In genomic region chr12:91813701-91814100, GRCh38 we compare ENCODE assay signal across 26 cellular contexts.
A peak's percentile ranks its signal among the peaks of the same experiment; 100 is the strongest.
DNase-seq lines count a peak whose midpoint lies in the region; ATAC-seq, FAIRE-seq and TF ChIP-seq lines count a peak whose summit lies in the region.
"Had no signal": no experiment of that assay in that cellular context is flagged by ENCODE, and none has a peak within 500 bp of the region (broad histone marks: within the 10 kb centered on the region; RNA-seq: fewer than 3 reads in every experiment).

No MANE protein-coding gene starts in this region.

- CTCF ChIA-PET in naive thymus-derived CD4-positive, alpha-beta T cell (lab: Charles Lee), result interaction anchor here (0.7 kb wide), 1 partner anchor 758 kb away, joined by 3 read pairs; no protein-coding TSS in a partner anchor

- peak overlapping the region in 3 of 10 donors; percentile 1 to 16 (median 5) for H3K4me3 Mint-ChIP-seq in naive thymus-derived CD4-positive, alpha-beta T cell
- H3K4me3 Mint-ChIP-seq: activated naive CD4-positive, alpha-beta T cell treated with anti-CD3 and anti-CD28 coated beads, Interleukin-2, amount 10 ng/mL, durations not matched to agents 7 days and 5 days; CD14-positive monocyte; endodermal cell; IgD-negative memory B cell; nephron had no signal

- ATAC-seq in naive thymus-derived CD4-positive, alpha-beta T cell, result no peak
- no peak for ATAC-seq in stimulated activated naive CD8-positive, alpha-beta T cell treated with anti-CD3 and anti-CD28 coated beads, Interleukin-15, Interleukin-2, amounts not matched to agents 100 U/mL and 50 U/mL, for 24 hours
- no peak for ATAC-seq in GM18520 (IDR thresholded peaks at IDR 0.05; ENCODE audit: unreplicated experiment)
- ATAC-seq: A549; activated CD4-positive, CD25-positive, alpha-beta regulatory T cell treated with anti-CD3 and anti-CD28 coated beads, Interleukin-2, amount 50 U/mL, for 24 hours; gastroesophageal sphincter; HCT116; upper lobe of right lung had no signal

- no peaks in the 10 kb centered on the region for H3K27me3 ChIP-seq in bronchial epithelial cell (ENCODE audit: control insufficient read depth, insufficient read depth, low read length)
- no peaks in the 10 kb centered on the region for H3K27me3 ChIP-seq in naive thymus-derived CD4-positive, alpha-beta T cell (ENCODE audit: control insufficient read depth in 2 of 2, insufficient read depth in 2 of 2, low read length in 2 of 2)
- H3K27me3 ChIP-seq: colonic mucosa, gastroesophageal sphincter, stomach, upper lobe of right lung had no signal

- no peak for TF ChIP-seq CTCF in bronchial epithelial cell (IDR thresholded peaks at IDR 0.05; ENCODE audit: insufficient read depth, low read length, severe bottlenecking)

- peaks cover 0 to 33% (median 12%) of the 10 kb centered on the region in 11 donors for H3K9me3 Mint-ChIP-seq in naive thymus-derived CD4-positive, alpha-beta T cell
- H3K9me3 Mint-ChIP-seq: endodermal cell had no signal

- H3K27me3 Mint-ChIP-seq in naive thymus-derived CD4-positive, alpha-beta T cell, result no peaks in the 10 kb centered on the region
- H3K27me3 Mint-ChIP-seq: activated naive CD4-positive, alpha-beta T cell treated with anti-CD3 and anti-CD28 coated beads, Interleukin-2, amount 10 ng/mL, durations not matched to agents 7 days and 5 days; IgD-negative memory B cell had no signal

- no peak overlapping the region for H3K4me3 ChIP-seq in bronchial epithelial cell (ENCODE audit: low read depth, low read length)
- no peak overlapping the region for H3K4me3 ChIP-seq in naive thymus-derived CD4-positive, alpha-beta T cell (ENCODE audit: low read length)
- H3K4me3 ChIP-seq: A549, colonic mucosa, gastroesophageal sphincter, SK-N-MC, stomach, upper lobe of right lung had no signal

- no peak overlapping the region for H3K27ac ChIP-seq in naive thymus-derived CD4-positive, alpha-beta T cell (ENCODE audit: low read depth, low read length)
- H3K27ac ChIP-seq: A549, colonic mucosa, gastroesophageal sphincter, SK-N-MC, stomach, upper lobe of right lung had no signal

- no peak for FAIRE-seq in bronchial epithelial cell (lab: Jason Lieb, UNC)
- FAIRE-seq: A549 had no signal

- H3K4me1 Mint-ChIP-seq in naive thymus-derived CD4-positive, alpha-beta T cell, result peaks cover 10 to 63% (median 42%) of the 10 kb centered on the region in 7 donors
- H3K4me1 Mint-ChIP-seq: endodermal cell had no signal

- H3K36me3 Mint-ChIP-seq in naive thymus-derived CD4-positive, alpha-beta T cell, result peaks cover 3 to 24% (median 8%) of the 10 kb centered on the region in 5 donors
- H3K36me3 Mint-ChIP-seq: CD14-positive monocyte had no signal

- peak; percentile 5 for DNase-seq in activated CD4-positive, alpha-beta T cell treated with anti-CD3 and anti-CD28 coated beads for 48 hours
- DNase-seq in activated CD4-positive, alpha-beta T cell treated with anti-CD3 and anti-CD28 coated beads, Interleukin-2, amount 50 U/mL, for 48 hours, result no peak
- DNase-seq in H4 (ENCODE audit: low spot score) (peak; percentile 5), bronchial epithelial cell (ENCODE audit: low read depth) (peak; percentile 85), HUDEP-2 (lab: John Stamatoyannopoulos, UW; ENCODE audit: unreplicated experiment in 76 of 76) (no peak)
- no peak for DNase-seq in naive thymus-derived CD4-positive, alpha-beta T cell
- DNase-seq in stimulated activated naive CD8-positive, alpha-beta T cell treated with anti-CD3 and anti-CD28 coated beads, Interleukin-15, Interleukin-2, amounts not matched to agents 100 U/mL and 50 U/mL, for 24 hours, result no peak
- DNase-seq: activated naive CD4-positive, alpha-beta T cell treated with anti-CD3 and anti-CD28 coated beads, Interleukin-2, amount 10 ng/mL, durations not matched to agents 7 days and 5 days; colonic mucosa; endodermal cell; NCI-H2029; NCI-H446 treated with DMSO at 0.1 percent for 48 hours; posterior cingulate gyrus; stimulated activated CD4-positive, alpha-beta T cell treated with anti-CD3 and anti-CD28 coated beads, Interleukin-2, amount 100 ng/mL, for 24 hours; stomach; T-helper 9 cell; upper lobe of right lung had no signal

- peak overlapping the region in 8 of 9 donors; percentile 1 to 75 (median 48) for H3K27ac Mint-ChIP-seq in naive thymus-derived CD4-positive, alpha-beta T cell
- H3K27ac Mint-ChIP-seq: activated naive CD4-positive, alpha-beta T cell treated with anti-CD3 and anti-CD28 coated beads, Interleukin-2, amount 10 ng/mL, durations not matched to agents 7 days and 5 days; CD14-positive monocyte; endodermal cell; IgD-negative memory B cell; nephron had no signal

- POLR2A ChIA-PET in naive thymus-derived CD4-positive, alpha-beta T cell (lab: Charles Lee), result interaction anchor here (1.3 to 6.5 kb wide), 4 partner anchors 12 to 331 kb away, joined by 3 to 57 read pairs (median 4); partner anchors contain the start of gene BTG1

- H3K36me3 ChIP-seq in bronchial epithelial cell (ENCODE audit: control insufficient read depth, insufficient read depth, low read length), result no peaks in the 10 kb centered on the region
- H3K36me3 ChIP-seq in naive thymus-derived CD4-positive, alpha-beta T cell (ENCODE audit: control insufficient read depth in 2 of 3, insufficient read depth in 3 of 3, low read length in 3 of 3), result no peaks in the 10 kb centered on the region
- H3K36me3 ChIP-seq: colonic mucosa, gastroesophageal sphincter, stomach, upper lobe of right lung had no signal

- intact Hi-C loops in naive thymus-derived CD4-positive, alpha-beta T cell (cut with micrococcal nuclease), result loop anchor here (1.0 to 10.0 kb wide), 6 partner anchors 9 to 834 kb away; no protein-coding TSS in a partner anchor

- no peaks in the 10 kb centered on the region for H3K9me3 ChIP-seq in naive thymus-derived CD4-positive, alpha-beta T cell (ENCODE audit: control insufficient read depth in 2 of 3, low read length in 3 of 3)
- H3K9me3 ChIP-seq: A549, colonic mucosa, upper lobe of right lung had no signal

- peaks cover 0 to 15% of the 10 kb centered on the region in 2 donors for H3K4me1 ChIP-seq in naive thymus-derived CD4-positive, alpha-beta T cell (ENCODE audit: control insufficient read depth in 2 of 2, insufficient read depth in 2 of 2, low read length in 2 of 2)
- H3K4me1 ChIP-seq: colonic mucosa, upper lobe of right lung had no signal

Comparison
In these comparisons a context has a peak if more than half of its experiments do, and no peak if none do; other contexts are left out.
1. DNase-seq: peak in activated CD4-positive, alpha-beta T cell treated with anti-CD3 and anti-CD28 coated beads for 48 hours (single experiment), H4 (single experiment) and bronchial epithelial cell (single experiment); none in activated CD4-positive, alpha-beta T cell treated with anti-CD3 and anti-CD28 coated beads, Interleukin-2, amount 50 U/mL, for 48 hours (0 of 2), naive thymus-derived CD4-positive, alpha-beta T cell (0 of 9), stimulated activated naive CD8-positive, alpha-beta T cell treated with anti-CD3 and anti-CD28 coated beads, Interleukin-15, Interleukin-2, amounts not matched to agents 100 U/mL and 50 U/mL, for 24 hours (single experiment) and HUDEP-2 (0 of 76).